Comparison of ENCODE assay signal across 12 cellular contexts in genomic region chr17:7466318-7466643, GRCh38. TPM values are rescaled to one million over a fixed set of nuclear protein-coding genes. Genes with fewer than 3 reads are reported as not detected.
A peak's percentile ranks its signal among the peaks of the same experiment; 100 is the strongest.
DNase-seq lines count a peak whose midpoint lies in the region; ATAC-seq and TF ChIP-seq lines count a peak whose summit lies in the region.
"Had no signal": no experiment of that assay in that cellular context is flagged by ENCODE, and none has a peak within 500 bp of the region (broad histone marks: within the 10 kb centered on the region; RNA-seq: fewer than 3 reads in every experiment).

No MANE protein-coding gene starts in this region.

- CTCF ChIA-PET in CD8-positive, alpha-beta T cell (lab: Charles Lee): interaction anchor here (2.0 kb wide), 1 partner anchor 19 kb away, joined by 5 read pairs; no protein-coding TSS in a partner anchor
- CTCF ChIA-PET in CD4-positive, alpha-beta memory T cell (lab: Charles Lee; ENCODE audit: partially characterized antibody): no interaction called here
- CTCF ChIA-PET in HEK293T (lab: Yijun Ruan, JAX): no interaction called here

- H3K27ac Mint-ChIP-seq in CD8-positive, alpha-beta T cell: peak overlapping the region; percentile 52
- H3K27ac Mint-ChIP-seq in brain: peak overlapping the region in 3 of 5 experiments; percentile 29 to 86 (median 74)
- H3K27ac Mint-ChIP-seq in CD4-positive, alpha-beta memory T cell: no peak overlapping the region

- H2AFZ ChIP-seq in osteoblast (ENCODE audit: low read length): no peak overlapping the region

- no peaks in the 10 kb centered on the region for H3K27me3 Mint-ChIP-seq in CD8-positive, alpha-beta T cell (ENCODE audit: low read depth)
- no peaks in the 10 kb centered on the region for H3K27me3 Mint-ChIP-seq in brain
- no peaks in the 10 kb centered on the region for H3K27me3 Mint-ChIP-seq in CD4-positive, alpha-beta memory T cell
- H3K27me3 Mint-ChIP-seq: naive thymus-derived CD4-positive, alpha-beta T cell had no signal

- no peaks in the 10 kb centered on the region for H3K27me3 ChIP-seq in CD8-positive, alpha-beta T cell (ENCODE audit: insufficient read depth, low read length)
- H3K27me3 ChIP-seq in osteoblast (ENCODE audit: insufficient read depth, low read length): no peaks in the 10 kb centered on the region
- H3K27me3 ChIP-seq in CD4-positive, alpha-beta memory T cell (ENCODE audit: insufficient read depth, low read length): no peaks in the 10 kb centered on the region

- H3K4me2 ChIP-seq in osteoblast (ENCODE audit: insufficient read depth, low read length): no peak overlapping the region

- H3K9me3 Mint-ChIP-seq in CD8-positive, alpha-beta T cell: no peaks in the 10 kb centered on the region
- H3K9me3 Mint-ChIP-seq in brain: no peaks in the 10 kb centered on the region
- no peaks in the 10 kb centered on the region for H3K9me3 Mint-ChIP-seq in CD4-positive, alpha-beta memory T cell
- H3K9me3 Mint-ChIP-seq: H9 had no signal

- no peak for TF ChIP-seq CTCF in CD8-positive, alpha-beta T cell (IDR thresholded peaks at IDR 0.05)
- TF ChIP-seq CTCF in brain (conservative IDR thresholded peaks at IDR 0.05): no peak
- TF ChIP-seq CTCF in osteoblast (IDR thresholded peaks at IDR 0.05; ENCODE audit: extremely low read depth, low read depth, low read length): no peak

- peaks cover 22% of the 10 kb centered on the region for H3K4me1 Mint-ChIP-seq in CD8-positive, alpha-beta T cell (ENCODE audit: low read depth)
- H3K4me1 Mint-ChIP-seq in brain: peaks cover 15% of the 10 kb centered on the region
- H3K4me1 Mint-ChIP-seq in CD4-positive, alpha-beta memory T cell: peaks cover under 1 to 15% (median 2%) of the 10 kb centered on the region in 4 donors

- peaks cover 57% of the 10 kb centered on the region for H3K79me2 ChIP-seq in osteoblast (ENCODE audit: insufficient read depth, low read length)

- peaks cover 10% of the 10 kb centered on the region for H3K36me3 ChIP-seq in CD8-positive, alpha-beta T cell (ENCODE audit: insufficient read depth, low read length)
- H3K36me3 ChIP-seq in osteoblast (ENCODE audit: insufficient read depth, low read length): peaks cover 30% of the 10 kb centered on the region
- peaks cover 6% of the 10 kb centered on the region for H3K36me3 ChIP-seq in CD4-positive, alpha-beta memory T cell (ENCODE audit: insufficient read depth, low read length)

- POLR2A ChIA-PET in CD8-positive, alpha-beta T cell (lab: Charles Lee): interaction anchor here (1.8 kb wide), 1 partner anchor 18 kb away, joined by 6 read pairs; the partner anchor contains the start of gene POLR2A
- POLR2A ChIA-PET in CD4-positive, alpha-beta memory T cell (lab: Charles Lee; ENCODE audit: partially characterized antibody): interaction anchor here (0.8 to 23.4 kb wide), 4 partner anchors 10 to 25 kb away, joined by 3 to 398 read pairs (median 3); partner anchors contain the start of genes POLR2A, SLC35G6 and ZBTB4
- POLR2A ChIA-PET in HEK293T (lab: Yijun Ruan, JAX): interaction anchor here (1.1 to 1.2 kb wide), 2 partner anchors 10 to 29 kb away, joined by 3 to 4 read pairs; no protein-coding TSS in a partner anchor

- H3K4me1 ChIP-seq in CD8-positive, alpha-beta T cell (ENCODE audit: insufficient read depth, low read length): peaks cover 14% of the 10 kb centered on the region
- H3K4me1 ChIP-seq in osteoblast (ENCODE audit: insufficient read depth, low read length): peaks cover 10% of the 10 kb centered on the region
- H3K4me1 ChIP-seq in CD4-positive, alpha-beta memory T cell (ENCODE audit: insufficient read depth, low read length): peaks cover 3% of the 10 kb centered on the region

- H4K20me1 ChIP-seq in osteoblast (ENCODE audit: insufficient read depth, low read length): peaks cover 40% of the 10 kb centered on the region

- intact Hi-C loops in CD8-positive, alpha-beta T cell (cut with DNase I, micrococcal nuclease): no loop called here
- intact Hi-C loops in posterior vena cava (cut with DNase I): no loop called here
- intact Hi-C loops in CD4-positive, alpha-beta memory T cell (cut with micrococcal nuclease): no loop called here

- ATAC-seq in CD8-positive, alpha-beta T cell: no peak

- H3K4me3 ChIP-seq in CD8-positive, alpha-beta T cell (ENCODE audit: low read depth, low read length): no peak overlapping the region
- no peak overlapping the region for H3K4me3 ChIP-seq in osteoblast (ENCODE audit: insufficient read depth, low read length)
- no peak overlapping the region for H3K4me3 ChIP-seq in CD4-positive, alpha-beta memory T cell (ENCODE audit: low read length in 2 of 2)

- H3K36me3 Mint-ChIP-seq in CD8-positive, alpha-beta T cell: peaks cover 38% of the 10 kb centered on the region
- peaks cover 25% of the 10 kb centered on the region for H3K36me3 Mint-ChIP-seq in brain
- peaks cover 5 to 31% of the 10 kb centered on the region in 2 donors for H3K36me3 Mint-ChIP-seq in CD4-positive, alpha-beta memory T cell

- no peak overlapping the region for H3K27ac ChIP-seq in CD8-positive, alpha-beta T cell (ENCODE audit: low read depth, low read length)
- peak overlapping the region; percentile 48 for H3K27ac ChIP-seq in osteoblast (ENCODE audit: low read depth, low read length)
- H3K27ac ChIP-seq in CD4-positive, alpha-beta memory T cell (ENCODE audit: low read depth, low read length): no peak overlapping the region

- no peak for DNase-seq in CD8-positive, alpha-beta T cell
- DNase-seq in osteoblast (ENCODE audit: insufficient read length, low spot score, missing footprints): no peak
- DNase-seq in posterior vena cava (ENCODE audit: low spot score): no peak
- no peak for DNase-seq in CD4-positive, alpha-beta memory T cell
- DNase-seq in HEK293T (ENCODE audit: extremely low spot score): no peak
- DNase-seq: activated CD8-positive, alpha-beta memory T cell treated with anti-CD3 and anti-CD28 coated beads, Interleukin-2, amount 50 U/mL, for 48 hours; H9; naive thymus-derived CD4-positive, alpha-beta T cell; NCI-H146; NCI-H748 treated with DMSO at 0.1 percent for 48 hours; SHP77 treated with DMSO at 0.1 percent for 48 hours had no signal

- H3K9me3 ChIP-seq in CD8-positive, alpha-beta T cell (ENCODE audit: low read length): no peaks in the 10 kb centered on the region
- H3K9me3 ChIP-seq in osteoblast (ENCODE audit: low read depth, low read length): no peaks in the 10 kb centered on the region
- no peaks in the 10 kb centered on the region for H3K9me3 ChIP-seq in CD4-positive, alpha-beta memory T cell (ENCODE audit: control insufficient read depth in 1 of 2, low read length in 2 of 2)

- no peak overlapping the region for H3K4me3 Mint-ChIP-seq in CD8-positive, alpha-beta T cell
- no peak overlapping the region for H3K4me3 Mint-ChIP-seq in brain
- H3K4me3 Mint-ChIP-seq in CD4-positive, alpha-beta memory T cell: no peak overlapping the region
- H3K4me3 Mint-ChIP-seq: H9 had no signal

TF ChIP-seq in HEK293T, 16 proteins besides CTCF, POLR2A, EP300 and RAD21:
- TF ChIP-seq BHLHE40 (IDR thresholded peaks at IDR 0.05; ENCODE audit: borderline replicate concordance) (no peak), L3MBTL2 (conservative IDR thresholded peaks at IDR 0.05) (no peak), CTBP1 (IDR thresholded peaks at IDR 0.05; ENCODE audit: borderline replicate concordance) (no peak), HDGF (IDR thresholded peaks at IDR 0.05; ENCODE audit: borderline replicate concordance) (no peak), NFRKB (IDR thresholded peaks at IDR 0.05) (no peak), PKNOX1 (IDR thresholded peaks at IDR 0.05) (no peak), ZNF384 (IDR thresholded peaks at IDR 0.05) (no peak), ELF4 (IDR thresholded peaks at IDR 0.05) (no peak), FOXK2 (IDR thresholded peaks at IDR 0.05) (no peak), SUZ12 (IDR thresholded peaks at IDR 0.05) (no peak), TARDBP (IDR thresholded peaks at IDR 0.05) (no peak), ARNT (IDR thresholded peaks at IDR 0.05) (no peak)

RNA-seq across cellular contexts. Expression of gene ZBTB4, which starts 13.2 kb away (rescaled TPM):
- total RNA-seq in CD8-positive, alpha-beta T cell: 10 to 100 TPM; 61.6 to 62.7 TPM
- polyA plus RNA-seq in brain (ENCODE audit: insufficient read depth, low read depth, low replicate concordance): 60.4 TPM
- total RNA-seq in osteoblast (36.2 and 36.5 TPM in 2 replicates), posterior vena cava (10 to 100 TPM; 67.3 to 67.9 TPM)
- total RNA-seq in CD4-positive, alpha-beta memory T cell: 10 to 100 TPM; 75.2 to 75.7 TPM
- 10 to 100 TPM in 1 of 2 donors, 1 to 10 TPM in 1; 4.6 to 21.2 TPM for polyA plus RNA-seq in CD4-positive, alpha-beta memory T cell

RNA-seq across cellular contexts. Expression of gene SLC35G6, which starts 15.0 kb away (rescaled TPM):
- not detected for total RNA-seq in CD8-positive, alpha-beta T cell
- not detected for polyA plus RNA-seq in brain (ENCODE audit: insufficient read depth, low read depth, low replicate concordance)
- total RNA-seq in osteoblast (not detected in 2 replicates), posterior vena cava (not detected)
- total RNA-seq in CD4-positive, alpha-beta memory T cell: not detected
- polyA plus RNA-seq in CD4-positive, alpha-beta memory T cell: not detected
- total RNA-seq: H9 had no signal
- polyA plus RNA-seq: naive thymus-derived CD4-positive, alpha-beta T cell had no signal

RNA-seq across cellular contexts. Expression of gene POLR2A, which starts 17.9 kb away (rescaled TPM):
- total RNA-seq in CD8-positive, alpha-beta T cell: 100 to 1,000 TPM; 508 to 546 TPM
- 107 TPM for polyA plus RNA-seq in brain (ENCODE audit: insufficient read depth, low read depth, low replicate concordance)
- total RNA-seq in osteoblast: 95.9 and 101 TPM in 2 replicates
- 10 to 100 TPM; 65.5 to 70.0 TPM for total RNA-seq in posterior vena cava
- 100 to 1,000 TPM; 178 to 191 TPM for total RNA-seq in CD4-positive, alpha-beta memory T cell
- 10 to 100 TPM in 1 of 2 donors, 1 to 10 TPM in 1; 8.6 to 76.2 TPM for polyA plus RNA-seq in CD4-positive, alpha-beta memory T cell

RNA-seq across cellular contexts. Expression of gene CHRNB1, which starts 21.4 kb away (rescaled TPM):
- total RNA-seq in CD8-positive, alpha-beta T cell: 1 to 10 TPM; 3.0 to 4.5 TPM
- polyA plus RNA-seq in brain (ENCODE audit: insufficient read depth, low read depth, low replicate concordance): 17.7 TPM
- total RNA-seq in osteoblast: 5.3 and 5.4 TPM in 2 replicates
- total RNA-seq in posterior vena cava: 10 to 100 TPM in 1 of 2 donors, 1 to 10 TPM in 1; 7.8 to 10.5 TPM
- total RNA-seq in CD4-positive, alpha-beta memory T cell: 1 to 10 TPM; 9.1 to 9.5 TPM
- polyA plus RNA-seq in CD4-positive, alpha-beta memory T cell: 10 to 100 TPM; 24.1 to 29.2 TPM

RNA-seq across cellular contexts. Expression of gene FGF11, which starts 27.0 kb away (rescaled TPM):
- total RNA-seq in CD8-positive, alpha-beta T cell: 1 to 10 TPM; 1.7 TPM
- polyA plus RNA-seq in brain (ENCODE audit: insufficient read depth, low read depth, low replicate concordance): 6.6 TPM
- 0.29 and 0.36 TPM in 2 replicates for total RNA-seq in osteoblast
- 1 to 10 TPM; 2.7 to 3.8 TPM for total RNA-seq in posterior vena cava
- 1 to 10 TPM; 2.7 to 3.3 TPM for total RNA-seq in CD4-positive, alpha-beta memory T cell
- under 1 TPM in 1 of 2 donors, not detected in 1; 0.14 TPM for polyA plus RNA-seq in CD4-positive, alpha-beta memory T cell

Comparison
In these comparisons a context has a peak if more than half of its experiments do, and no peak if none do; other contexts are left out.
1. H3K27ac Mint-ChIP-seq: peak in CD8-positive, alpha-beta T cell (single experiment) and brain (3 of 5); none in CD4-positive, alpha-beta memory T cell (0 of 7).